In genomic region chr5:35545190-35545589, GRCh38 we compare ENCODE assay signal across 31 cellular contexts.
"Had no signal": no experiment of that assay in that cellular context is flagged by ENCODE, and none has a peak within 500 bp of the region (broad histone marks: within the 10 kb centered on the region; RNA-seq: fewer than 3 reads in every experiment).

No MANE protein-coding gene starts in this region.

- H3K27ac Mint-ChIP-seq: activated CD4-positive, alpha-beta memory T cell treated with anti-CD3 and anti-CD28 coated beads for 36 hours; activated naive CD4-positive, alpha-beta T cell treated with anti-CD3 and anti-CD28 coated beads for 36 hours; activated naive CD8-positive, alpha-beta T cell treated with anti-CD3 and anti-CD28 coated beads, Interleukin-2, amount 50 U/mL, for 24 hours; endodermal cell; immature natural killer cell; mesothelial cell of epicardium; naive B cell; nephron progenitor cell; stimulated activated memory B cell treated with anti-CD40 and anti-IgM and Interleukin-4, amounts not matched to agents 10 μg/mL and 1 μg/mL and 100 μg/mL, for 72 hours had no signal

- H3K27ac ChIP-seq: foreskin keratinocyte, heart left ventricle, neutrophil, pancreas, prostate gland, sigmoid colon, stomach, tibial artery, upper lobe of right lung had no signal

- H3K9me3 Mint-ChIP-seq: activated CD4-positive, alpha-beta memory T cell treated with anti-CD3 and anti-CD28 coated beads for 36 hours; activated naive CD8-positive, alpha-beta T cell treated with anti-CD3 and anti-CD28 coated beads, Interleukin-2, amount 50 U/mL, for 24 hours had no signal

- DNase-seq: activated CD4-positive, alpha-beta memory T cell treated with anti-CD3 and anti-CD28 coated beads for 36 hours; activated CD4-positive, alpha-beta T cell treated with anti-CD3 and anti-CD28 coated beads for 48 hours; activated effector memory CD4-positive, alpha-beta T cell treated with Interleukin-2 at 50 U/mL for 16 hours; activated naive CD4-positive, alpha-beta T cell treated with anti-CD3 and anti-CD28 coated beads for 36 hours; activated naive CD8-positive, alpha-beta T cell treated with anti-CD3 and anti-CD28 coated beads, Interleukin-2, amount 50 U/mL, for 24 hours; activated T-cell treated with anti-CD3 and anti-CD28 coated beads, Interleukin-2, amount 50 U/mL, for 48 hours; amygdala; caudate nucleus; cortex of kidney; endodermal cell; foreskin keratinocyte; heart left ventricle; hypothalamus; immature natural killer cell; kidney; naive B cell; nephron progenitor cell; pancreas; retina; sigmoid colon; small intestine; stimulated activated CD4-positive, alpha-beta T cell treated with anti-CD3 and anti-CD28 coated beads, Interleukin-4, amount 100 ng/mL, for 24 hours; stomach; T-helper 1 cell; tibial artery; upper lobe of right lung had no signal

- H3K27me3 Mint-ChIP-seq: stimulated activated memory B cell treated with anti-CD40 and anti-IgM and Interleukin-4, amounts not matched to agents 10 μg/mL and 1 μg/mL and 100 μg/mL, for 72 hours had no signal

- H3K4me1 Mint-ChIP-seq: endodermal cell; immature natural killer cell; mesothelial cell of epicardium; naive B cell; nephron progenitor cell; stimulated activated memory B cell treated with anti-CD40 and anti-IgM and Interleukin-4, amounts not matched to agents 10 μg/mL and 1 μg/mL and 100 μg/mL, for 72 hours had no signal

- H3K4me1 ChIP-seq: foreskin keratinocyte, heart left ventricle, pancreas, prostate gland, sigmoid colon, stomach, tibial artery, upper lobe of right lung had no signal

- H3K9me3 ChIP-seq: neutrophil, pancreas, prostate gland, tibial artery, upper lobe of right lung had no signal

- H3K36me3 Mint-ChIP-seq: activated CD4-positive, alpha-beta memory T cell treated with anti-CD3 and anti-CD28 coated beads for 36 hours; immature natural killer cell; mesothelial cell of epicardium; naive B cell; stimulated activated memory B cell treated with anti-CD40 and anti-IgM and Interleukin-4, amounts not matched to agents 10 μg/mL and 1 μg/mL and 100 μg/mL, for 72 hours had no signal

- H3K4me3 Mint-ChIP-seq: activated CD4-positive, alpha-beta memory T cell treated with anti-CD3 and anti-CD28 coated beads for 36 hours; activated naive CD4-positive, alpha-beta T cell treated with anti-CD3 and anti-CD28 coated beads for 36 hours; activated naive CD8-positive, alpha-beta T cell treated with anti-CD3 and anti-CD28 coated beads, Interleukin-2, amount 50 U/mL, for 24 hours; endodermal cell; immature natural killer cell; mesothelial cell of epicardium; naive B cell; nephron progenitor cell; stimulated activated memory B cell treated with anti-CD40 and anti-IgM and Interleukin-4, amounts not matched to agents 10 μg/mL and 1 μg/mL and 100 μg/mL, for 72 hours had no signal

- ATAC-seq: activated naive CD8-positive, alpha-beta T cell treated with anti-CD3 and anti-CD28 coated beads, Interleukin-2, amount 50 U/mL, for 24 hours; esophagus mucosa; foreskin keratinocyte; heart left ventricle; pancreas; stimulated activated memory B cell treated with anti-CD40 and anti-IgM and Interleukin-4, amounts not matched to agents 10 μg/mL and 1 μg/mL and 100 μg/mL, for 72 hours; upper lobe of right lung had no signal

- H3K4me3 ChIP-seq: heart left ventricle, pancreas, prostate gland, sigmoid colon, stomach, tibial artery, upper lobe of right lung had no signal

- H3K36me3 ChIP-seq: heart left ventricle, neutrophil, pancreas, prostate gland, sigmoid colon, stomach, tibial artery, upper lobe of right lung had no signal

- H3K27me3 ChIP-seq: foreskin keratinocyte, heart left ventricle, neutrophil, pancreas, sigmoid colon, stomach, tibial artery, upper lobe of right lung had no signal
